ENCODE assay signal across 1 cellular context in genomic region chr2:170771049-170771937, GRCh38.
TF ChIP-seq lines count a peak whose summit lies in the region.

No MANE protein-coding gene starts in this region.

TF ChIP-seq in HepG2, 621 proteins besides CTCF, POLR2A, EP300 and RAD21 (continued from another document):
- TF ChIP-seq, protein P1, sequence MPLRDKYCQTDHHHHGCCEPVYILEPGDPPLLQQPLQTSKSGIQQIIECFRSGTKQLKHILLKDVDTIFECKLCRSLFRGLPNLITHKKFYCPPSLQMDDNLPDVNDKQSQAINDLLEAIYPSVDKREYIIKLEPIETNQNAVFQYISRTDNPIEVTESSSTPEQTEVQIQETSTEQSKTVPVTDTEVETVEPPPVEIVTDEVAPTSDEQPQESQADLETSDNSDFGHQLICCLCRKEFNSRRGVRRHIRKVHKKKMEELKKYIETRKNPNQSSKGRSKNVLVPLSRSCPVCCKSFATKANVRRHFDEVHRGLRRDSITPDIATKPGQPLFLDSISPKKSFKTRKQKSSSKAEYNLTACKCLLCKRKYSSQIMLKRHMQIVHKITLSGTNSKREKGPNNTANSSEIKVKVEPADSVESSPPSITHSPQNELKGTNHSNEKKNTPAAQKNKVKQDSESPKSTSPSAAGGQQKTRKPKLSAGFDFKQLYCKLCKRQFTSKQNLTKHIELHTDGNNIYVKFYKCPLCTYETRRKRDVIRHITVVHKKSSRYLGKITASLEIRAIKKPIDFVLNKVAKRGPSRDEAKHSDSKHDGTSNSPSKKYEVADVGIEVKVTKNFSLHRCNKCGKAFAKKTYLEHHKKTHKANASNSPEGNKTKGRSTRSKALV (CRISPR knock-in tag; IDR thresholded peaks at IDR 0.05) = peak; percentile 86
- TF ChIP-seq TFAP4 (IDR thresholded peaks at IDR 0.05; ENCODE audit: borderline replicate concordance, low read depth) (peak; percentile 68; the same call in 1 of the 2 replicates), ZNF883 (CRISPR knock-in tag; IDR thresholded peaks at IDR 0.05; ENCODE audit: not compliant biosample characterization) (peak; percentile 87), ZNF225 (CRISPR knock-in tag; IDR thresholded peaks at IDR 0.05) (0 out of 2 replicates have a peak, but pooled peaks have one; percentile 35), IRF2 (CRISPR knock-in tag; IDR thresholded peaks at IDR 0.05) (no peak), ARID5B (CRISPR knock-in tag; IDR thresholded peaks at IDR 0.05) (peak; percentile 52; the same call in 1 of the 2 replicates), KDM2A (CRISPR knock-in tag; IDR thresholded peaks at IDR 0.05; ENCODE audit: borderline replicate concordance, low read depth) (peak; percentile 72), HNRNPK (IDR thresholded peaks at IDR 0.05; ENCODE audit: low read depth, low read length, poor library complexity, severe bottlenecking) (peak; percentile 59), GTF3A (CRISPR knock-in tag; conservative IDR thresholded peaks at IDR 0.05) (peak; percentile 74; the same call in 1 of the 2 replicates), ZBTB4 (CRISPR knock-in tag; IDR thresholded peaks at IDR 0.05; ENCODE audit: borderline replicate concordance) (peak; percentile 57; the same call in 1 of the 2 replicates), SKIL (CRISPR knock-in tag; IDR thresholded peaks at IDR 0.05; ENCODE audit: borderline replicate concordance) (0 out of 2 replicates have a peak, but pooled peaks have one; percentile 44), ZNF660 (CRISPR knock-in tag; IDR thresholded peaks at IDR 0.05; ENCODE audit: borderline replicate concordance, low read depth) (no peak), ZSCAN9 (CRISPR knock-in tag; IDR thresholded peaks at IDR 0.05; ENCODE audit: borderline replicate concordance) (0 out of 2 replicates have a peak, but pooled peaks have one; percentile 24), EED (CRISPR knock-in tag; IDR thresholded peaks at IDR 0.05) (peak; percentile 66; the same call in 1 of the 2 replicates), MAZ (IDR thresholded peaks at IDR 0.05; ENCODE audit: borderline replicate concordance, low read depth, low read length) (no peak; the same call in 1 of the 2 replicates), MAZ (CRISPR knock-in tag; IDR thresholded peaks at IDR 0.05; ENCODE audit: low read depth) (peak; percentile 71), ZNF12 (CRISPR knock-in tag; IDR thresholded peaks at IDR 0.05) (no peak)
- TF ChIP-seq, protein P2, sequence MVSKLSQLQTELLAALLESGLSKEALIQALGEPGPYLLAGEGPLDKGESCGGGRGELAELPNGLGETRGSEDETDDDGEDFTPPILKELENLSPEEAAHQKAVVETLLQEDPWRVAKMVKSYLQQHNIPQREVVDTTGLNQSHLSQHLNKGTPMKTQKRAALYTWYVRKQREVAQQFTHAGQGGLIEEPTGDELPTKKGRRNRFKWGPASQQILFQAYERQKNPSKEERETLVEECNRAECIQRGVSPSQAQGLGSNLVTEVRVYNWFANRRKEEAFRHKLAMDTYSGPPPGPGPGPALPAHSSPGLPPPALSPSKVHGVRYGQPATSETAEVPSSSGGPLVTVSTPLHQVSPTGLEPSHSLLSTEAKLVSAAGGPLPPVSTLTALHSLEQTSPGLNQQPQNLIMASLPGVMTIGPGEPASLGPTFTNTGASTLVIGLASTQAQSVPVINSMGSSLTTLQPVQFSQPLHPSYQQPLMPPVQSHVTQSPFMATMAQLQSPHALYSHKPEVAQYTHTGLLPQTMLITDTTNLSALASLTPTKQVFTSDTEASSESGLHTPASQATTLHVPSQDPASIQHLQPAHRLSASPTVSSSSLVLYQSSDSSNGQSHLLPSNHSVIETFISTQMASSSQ (IDR thresholded peaks at IDR 0.05; ENCODE audit: low read depth) = no peak
- TF ChIP-seq, protein P2 (CRISPR knock-in tag; IDR thresholded peaks at IDR 0.05; ENCODE audit: borderline replicate concordance) = peak; percentile 47; the same call in 1 of the 2 replicates
- TF ChIP-seq, protein P3, sequence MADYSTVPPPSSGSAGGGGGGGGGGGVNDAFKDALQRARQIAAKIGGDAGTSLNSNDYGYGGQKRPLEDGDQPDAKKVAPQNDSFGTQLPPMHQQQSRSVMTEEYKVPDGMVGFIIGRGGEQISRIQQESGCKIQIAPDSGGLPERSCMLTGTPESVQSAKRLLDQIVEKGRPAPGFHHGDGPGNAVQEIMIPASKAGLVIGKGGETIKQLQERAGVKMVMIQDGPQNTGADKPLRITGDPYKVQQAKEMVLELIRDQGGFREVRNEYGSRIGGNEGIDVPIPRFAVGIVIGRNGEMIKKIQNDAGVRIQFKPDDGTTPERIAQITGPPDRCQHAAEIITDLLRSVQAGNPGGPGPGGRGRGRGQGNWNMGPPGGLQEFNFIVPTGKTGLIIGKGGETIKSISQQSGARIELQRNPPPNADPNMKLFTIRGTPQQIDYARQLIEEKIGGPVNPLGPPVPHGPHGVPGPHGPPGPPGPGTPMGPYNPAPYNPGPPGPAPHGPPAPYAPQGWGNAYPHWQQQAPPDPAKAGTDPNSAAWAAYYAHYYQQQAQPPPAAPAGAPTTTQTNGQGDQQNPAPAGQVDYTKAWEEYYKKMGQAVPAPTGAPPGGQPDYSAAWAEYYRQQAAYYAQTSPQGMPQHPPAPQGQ (CRISPR knock-in tag; IDR thresholded peaks at IDR 0.05; ENCODE audit: borderline replicate concordance) = 0 out of 2 replicates have a peak, but pooled peaks have one; percentile 52
- TF ChIP-seq, protein P4, sequence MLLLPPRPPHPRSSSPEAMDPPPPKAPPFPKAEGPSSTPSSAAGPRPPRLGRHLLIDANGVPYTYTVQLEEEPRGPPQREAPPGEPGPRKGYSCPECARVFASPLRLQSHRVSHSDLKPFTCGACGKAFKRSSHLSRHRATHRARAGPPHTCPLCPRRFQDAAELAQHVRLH (CRISPR knock-in tag; IDR thresholded peaks at IDR 0.05; ENCODE audit: borderline replicate concordance, low read depth) = 0 out of 2 replicates have a peak, but pooled peaks have one; percentile 18
- TF ChIP-seq, protein P5, sequence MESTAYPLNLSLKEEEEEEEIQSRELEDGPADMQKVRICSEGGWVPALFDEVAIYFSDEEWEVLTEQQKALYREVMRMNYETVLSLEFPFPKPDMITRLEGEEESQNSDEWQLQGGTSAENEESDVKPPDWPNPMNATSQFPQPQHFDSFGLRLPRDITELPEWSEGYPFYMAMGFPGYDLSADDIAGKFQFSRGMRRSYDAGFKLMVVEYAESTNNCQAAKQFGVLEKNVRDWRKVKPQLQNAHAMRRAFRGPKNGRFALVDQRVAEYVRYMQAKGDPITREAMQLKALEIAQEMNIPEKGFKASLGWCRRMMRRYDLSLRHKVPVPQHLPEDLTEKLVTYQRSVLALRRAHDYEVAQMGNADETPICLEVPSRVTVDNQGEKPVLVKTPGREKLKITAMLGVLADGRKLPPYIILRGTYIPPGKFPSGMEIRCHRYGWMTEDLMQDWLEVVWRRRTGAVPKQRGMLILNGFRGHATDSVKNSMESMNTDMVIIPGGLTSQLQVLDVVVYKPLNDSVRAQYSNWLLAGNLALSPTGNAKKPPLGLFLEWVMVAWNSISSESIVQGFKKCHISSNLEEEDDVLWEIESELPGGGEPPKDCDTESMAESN (CRISPR knock-in tag; conservative IDR thresholded peaks at IDR 0.05) = peak; percentile 64; the same call in 1 of the 2 replicates
